ENCODE assay signal across 22 cellular contexts in the genomic region with DNA sequence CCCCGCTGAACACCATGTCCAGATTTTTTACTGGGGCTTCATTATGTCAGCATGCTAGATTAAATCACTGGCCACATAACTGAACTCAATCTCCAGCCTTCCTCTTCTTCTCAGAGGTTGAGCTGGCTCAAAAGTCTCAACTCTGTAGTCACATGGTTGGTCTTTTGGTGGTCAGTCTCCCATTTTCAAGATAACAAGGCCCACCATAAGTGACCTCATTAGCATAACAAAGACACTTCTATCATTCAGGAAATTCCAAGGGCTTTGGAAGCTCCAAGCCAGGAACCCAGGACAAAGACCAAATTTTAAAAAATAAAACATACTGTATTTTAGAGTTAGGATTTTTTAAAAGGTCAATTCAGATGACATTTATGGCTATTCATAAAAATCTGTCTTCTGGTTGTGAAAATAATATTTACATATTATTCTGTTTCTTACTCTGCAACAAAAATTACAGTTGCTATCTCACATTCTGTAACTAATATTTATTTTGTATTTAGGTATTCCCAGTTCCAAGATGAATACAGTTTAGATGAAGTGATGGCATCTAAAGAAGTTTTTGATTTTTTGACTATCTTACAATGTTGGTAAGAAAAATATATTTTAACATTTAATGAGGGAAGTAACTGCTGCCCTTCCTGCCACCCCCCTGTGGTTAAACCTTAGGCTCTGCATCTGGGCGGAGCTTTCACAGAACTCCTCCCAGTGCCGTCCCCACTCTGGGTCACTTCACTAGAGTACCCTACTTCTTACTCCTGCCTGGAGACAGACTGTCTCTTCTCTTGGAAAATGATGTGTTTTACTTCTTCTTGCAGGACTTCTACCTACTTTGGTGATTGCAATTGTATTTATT. TPM values are rescaled to one million over a fixed set of nuclear protein-coding genes. Genes with fewer than 3 reads are reported as not detected.
DNase-seq lines count a peak whose midpoint lies in the region; ATAC-seq and TF ChIP-seq lines count a peak whose summit lies in the region.
"Had no signal": no experiment of that assay in that cellular context is flagged by ENCODE, and none has a peak within 500 bp of the region (broad histone marks: within the 10 kb centered on the region; RNA-seq: fewer than 3 reads in every experiment).

No MANE protein-coding gene starts in this region.

- H3K27ac ChIP-seq in HUES64 (ENCODE audit: low read depth, low read length): peak overlapping the region; percentile 91
- no peak overlapping the region for H3K27ac ChIP-seq in left ventricle myocardium inferior (replicated peaks)
- H3K27ac ChIP-seq: breast epithelium, esophagus squamous epithelium, KMS-11 had no signal

- no peak for TF ChIP-seq CTCF in left ventricle myocardium inferior (IDR thresholded peaks at IDR 0.05; ENCODE audit: borderline replicate concordance)

- H3K36me3 ChIP-seq in H7 (replicated peaks; ENCODE audit: control insufficient read depth, insufficient read depth, low read length): no peaks in the 10 kb centered on the region
- no peaks in the 10 kb centered on the region for H3K36me3 ChIP-seq in HUES64 (ENCODE audit: insufficient read depth, low read length)
- H3K36me3 ChIP-seq in left ventricle myocardium inferior: peaks cover 60% of the 10 kb centered on the region
- H3K36me3 ChIP-seq: breast epithelium had no signal

- H3K27me3 ChIP-seq in H7 (ENCODE audit: control insufficient read depth, insufficient read depth, low read length) (no peaks in the 10 kb centered on the region; the same call in 1 of the 2 replicates), HUES64 (ENCODE audit: insufficient read depth, low read length) (no peaks in the 10 kb centered on the region), left ventricle myocardium inferior (ENCODE audit: low read depth) (no peaks in the 10 kb centered on the region)
- H3K27me3 ChIP-seq: breast epithelium, esophagus squamous epithelium had no signal

- H3K4me3 ChIP-seq in H7 (ENCODE audit: insufficient read depth, low read depth, low read length) (no peak overlapping the region), HUES64 (ENCODE audit: low read length) (peak overlapping the region; percentile 28; the same call in 1 of the 2 replicates), left ventricle myocardium inferior (no peak overlapping the region)
- H3K4me3 ChIP-seq: breast epithelium, esophagus squamous epithelium had no signal

- H3K9me3 ChIP-seq in HUES64 (ENCODE audit: insufficient read depth, low read depth, low read length) (no peaks in the 10 kb centered on the region), left ventricle myocardium inferior (replicated peaks) (no peaks in the 10 kb centered on the region)
- H3K9me3 ChIP-seq: breast epithelium, esophagus squamous epithelium had no signal

- ATAC-seq in left colon: no peak
- ATAC-seq: Right ventricle myocardium inferior had no signal

- peak; percentile 64 for DNase-seq in H7
- DNase-seq in UCSD-AML1 (lab: John Stamatoyannopoulos, UW; ENCODE audit: unreplicated experiment): peak; percentile 15
- DNase-seq in iPS-NIHi11 (ENCODE audit: low spot score): peak; percentile 76
- DNase-seq in left ventricle myocardium inferior: no peak
- DNase-seq in left colon: no peak
- no peak for DNase-seq in GOT3 (lab: John Stamatoyannopoulos, UW)
- DNase-seq: activated CD4-positive, alpha-beta T cell treated with anti-CD3 and anti-CD28 coated beads for 1 hour; activated naive CD4-positive, alpha-beta T cell; amniotic stem cell; CD4-positive, CD25-positive, alpha-beta regulatory T cell; cortex of kidney; EL; esophagus squamous epithelium; hypothalamus; kidney glomerular epithelial cell; NCI-H1092; NCI-H1930; trophoblast cell had no signal

- H3K9ac ChIP-seq in HUES64 (ENCODE audit: low read depth, low read length): 0 out of 2 replicates have a peak overlapping the region, but pooled peaks have one; percentile 55
- H3K9ac ChIP-seq: KMS-11 had no signal

- intact Hi-C loops in left ventricle myocardium inferior (cut with micrococcal nuclease): no loop called here
- intact Hi-C loops in left colon (cut with DNase I, micrococcal nuclease): no loop called here

- H3K4me1 ChIP-seq in HUES64 (ENCODE audit: insufficient read depth, low read length): peaks cover 19% of the 10 kb centered on the region
- H3K4me1 ChIP-seq in left ventricle myocardium inferior: no peaks in the 10 kb centered on the region
- H3K4me1 ChIP-seq: breast epithelium, esophagus squamous epithelium had no signal

- WGBS in HUES64: 30% methylated on average over 3 of the region's 3 CpGs

RNA-seq across cellular contexts. Expression of gene SCP2, which starts 49.3 kb away (rescaled TPM):
- 78.7 and 98.7 TPM in 2 replicates for total RNA-seq in H7 (2014; rRNA removed; shearing (Covaris generic))
- 55.9 TPM for polyA plus RNA-seq in HUES64 (2013, experiment 1 of 2)
- polyA plus RNA-seq in HUES64 (2013, experiment 2 of 2): 62.9 TPM
- 130 TPM for total RNA-seq in left ventricle myocardium inferior
- 100 to 1,000 TPM; 303 to 312 TPM for total RNA-seq in left colon

RNA-seq across cellular contexts. Expression of gene ECHDC2, which starts 54.9 kb away (rescaled TPM):
- 5.3 and 16.3 TPM in 2 replicates for total RNA-seq in H7 (2014; rRNA removed; shearing (Covaris generic))
- polyA plus RNA-seq in HUES64 (2013, experiment 1 of 2): 7.4 TPM
- polyA plus RNA-seq in HUES64 (2013, experiment 2 of 2): 9.3 TPM
- total RNA-seq in left ventricle myocardium inferior (119 TPM), left colon (100 to 1,000 TPM; 136 to 159 TPM)

Comparison
In these comparisons a context has a peak if more than half of its experiments do, and no peak if none do; other contexts are left out.
1. DNase-seq: peak in H7 (single experiment), UCSD-AML1 (single experiment) and iPS-NIHi11 (single experiment); none in left ventricle myocardium inferior (single experiment), left colon (0 of 2) and GOT3 (single experiment).